In the genomic region with DNA sequence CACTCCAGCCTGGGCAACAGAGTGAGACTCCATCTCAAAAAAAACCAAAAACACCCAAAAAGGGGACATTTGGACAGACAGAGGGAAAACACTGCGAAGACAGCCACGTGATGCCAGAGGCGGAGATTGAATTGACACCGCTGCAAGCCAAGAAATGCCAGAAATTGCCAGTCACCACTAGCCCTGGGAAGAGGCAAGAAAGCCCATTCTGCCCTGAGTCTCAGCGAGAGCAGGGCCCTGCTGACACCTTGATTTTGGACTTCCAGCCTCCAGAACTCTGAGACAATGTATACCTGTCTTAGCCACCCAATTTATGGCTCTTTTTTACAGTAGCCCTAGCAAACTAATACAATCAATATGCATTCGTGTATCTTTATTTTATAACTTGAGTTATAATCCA, we compare ENCODE assay signal across 29 cellular contexts. TPM values are rescaled to one million over a fixed set of nuclear protein-coding genes. Genes with fewer than 3 reads are reported as not detected.
"Had no signal": no experiment of that assay in that cellular context is flagged by ENCODE, and none has a peak within 500 bp of the region (broad histone marks: within the 10 kb centered on the region; RNA-seq: fewer than 3 reads in every experiment).

No MANE protein-coding gene starts in this region.

- H3K27ac ChIP-seq: neural progenitor cell, ovary, parathyroid adenoma, psoas muscle, right lobe of liver, skin epidermis, spleen, stomach, thoracic aorta, thyroid gland, tibial nerve, upper lobe of right lung, uterus had no signal

- H3K4me3 ChIP-seq: neural progenitor cell, ovary, psoas muscle, right lobe of liver, skin epidermis, smooth muscle cell, spleen, stomach, thoracic aorta, thyroid gland, tibial nerve, upper lobe of right lung, uterus had no signal

- H3K36me3 ChIP-seq: neural progenitor cell, ovary, right lobe of liver, spleen, stomach, thoracic aorta, thyroid gland, tibial nerve, upper lobe of right lung, uterus had no signal

- H3K79me2 ChIP-seq: parathyroid adenoma had no signal

- H3K27me3 ChIP-seq: ovary, right lobe of liver, spleen, stomach, thyroid gland, tibial nerve, upper lobe of right lung, uterus had no signal

- DNase-seq: naive thymus-derived CD4-positive, alpha-beta T cell; natural killer cell; occipital lobe; ovary; psoas muscle; right cardiac atrium; right lobe of liver; spleen; stimulated activated CD4-positive, alpha-beta T cell treated with anti-CD3 and anti-CD28 coated beads, Interleukin-12 subunit alpha, Interleukin-12 subunit beta, amount 100 ng/mL, for 4 hours; stimulated activated CD4-positive, alpha-beta T cell treated with anti-CD3 and anti-CD28 coated beads, Interleukin-1b, Interleukin-23, amount 100 ng/mL, for 48 hours; stimulated activated CD4-positive, alpha-beta T cell treated with anti-CD3 and anti-CD28 coated beads, Interleukin-4, amount 100 ng/mL, for 1 hour; stimulated activated naive B cell treated with anti-CD40 and anti-IgM and Interleukin-4, amounts not matched to agents 10 μg/mL and 1 μg/mL and 100 μg/mL, for 72 hours; stimulated activated naive CD4-positive, alpha-beta T cell treated with Interleukin-2 at 50 U/mL for 16 hours; stomach; thyroid gland; upper lobe of right lung; uterus had no signal

- H2AFZ ChIP-seq: neural progenitor cell, parathyroid adenoma had no signal

- H3K4me2 ChIP-seq: neural progenitor cell, smooth muscle cell had no signal

- H3K9me3 ChIP-seq: ovary, right lobe of liver, spleen, stomach, thoracic aorta, thyroid gland, tibial nerve, upper lobe of right lung, uterus had no signal

- ATAC-seq: naive thymus-derived CD4-positive, alpha-beta T cell; natural killer cell; psoas muscle; right cardiac atrium; right lobe of liver; stimulated activated effector memory CD8-positive, alpha-beta T cell treated with anti-CD3 and anti-CD28 coated beads, Interleukin-12 subunit alpha, Interleukin-12 subunit beta, amount 100 ng/mL, for 72 hours; stimulated activated naive B cell treated with anti-CD40 and anti-IgM and Interleukin-4, amounts not matched to agents 10 μg/mL and 1 μg/mL and 100 μg/mL, for 72 hours; upper lobe of right lung had no signal

- H3K9ac ChIP-seq: neural progenitor cell, parathyroid adenoma had no signal

- H3K4me1 ChIP-seq: parathyroid adenoma, psoas muscle, right lobe of liver, thyroid gland, upper lobe of right lung, uterus had no signal

RNA-seq across cellular contexts. Expression of a gene that starts 7.4 kb away (rescaled TPM):
- polyA plus RNA-seq: neural cell had no signal

RNA-seq across cellular contexts. Expression of a gene that starts 13.2 kb away (rescaled TPM):
- total RNA-seq: natural killer cell, occipital lobe, osteoblast, psoas muscle, renal cortical epithelial cell, smooth muscle cell, temporal lobe, upper lobe of right lung, urinary bladder had no signal
- polyA plus RNA-seq: neural cell, smooth muscle cell had no signal
